ENCODE assay signal across 16 cellular contexts in the genomic region with DNA sequence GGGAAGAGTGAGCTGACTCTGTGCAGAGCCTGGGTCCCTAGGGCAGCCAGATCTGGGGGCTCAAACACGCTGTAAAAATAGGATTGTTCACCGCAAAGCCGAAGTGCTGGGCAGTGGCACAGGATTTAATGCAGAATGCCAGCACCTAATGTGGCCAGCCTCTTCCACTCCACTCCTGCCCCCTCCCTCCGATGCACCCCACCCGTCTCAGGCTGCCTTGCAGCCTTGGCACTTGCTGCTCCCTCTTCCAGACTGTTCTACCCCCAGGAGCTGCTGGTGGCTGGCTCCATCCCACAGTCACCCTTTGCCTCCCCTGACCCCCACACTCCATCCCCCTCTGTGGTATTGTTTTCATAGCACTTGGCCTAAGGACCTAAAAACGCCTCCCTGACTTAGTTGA.
DNase-seq lines count a peak whose midpoint lies in the region; ATAC-seq and TF ChIP-seq lines count a peak whose summit lies in the region.
"Had no signal": no experiment of that assay in that cellular context is flagged by ENCODE, and none has a peak within 500 bp of the region (broad histone marks: within the 10 kb centered on the region; RNA-seq: fewer than 3 reads in every experiment).

No MANE protein-coding gene starts in this region.

- CTCF ChIA-PET in CD4-positive, alpha-beta memory T cell (lab: Charles Lee; ENCODE audit: partially characterized antibody) = interaction anchor here (6.6 kb wide), 1 partner anchor 138 kb away, joined by 85 read pairs; no protein-coding TSS in a partner anchor

- no peaks in the 10 kb centered on the region for H3K9me3 ChIP-seq in CD4-positive, alpha-beta memory T cell (ENCODE audit: control insufficient read depth in 1 of 2, low read length in 2 of 2)
- H3K9me3 ChIP-seq in HUES48 (ENCODE audit: control insufficient read depth, insufficient read depth, low read length) = no peaks in the 10 kb centered on the region
- H3K9me3 ChIP-seq: upper lobe of left lung had no signal

- ATAC-seq in GM19328 (IDR thresholded peaks at IDR 0.05; ENCODE audit: unreplicated experiment) = no peak
- no peak for ATAC-seq in GM21737 (IDR thresholded peaks at IDR 0.05; ENCODE audit: unreplicated experiment)
- ATAC-seq: HepG2 had no signal

- peaks cover 32% of the 10 kb centered on the region for H3K36me3 ChIP-seq in CD4-positive, alpha-beta memory T cell (ENCODE audit: insufficient read depth, low read length)
- H3K36me3 ChIP-seq in HUES48 (ENCODE audit: control insufficient read depth, insufficient read depth, low read length) = no peaks in the 10 kb centered on the region
- H3K36me3 ChIP-seq: cardiac muscle cell, upper lobe of left lung had no signal

- H3K9me3 Mint-ChIP-seq in CD4-positive, alpha-beta memory T cell = peaks cover 0 to 4% (median 0%) of the 10 kb centered on the region in 8 donors
- H3K9me3 Mint-ChIP-seq in nephron progenitor cell = peaks cover 22% of the 10 kb centered on the region

- intact Hi-C loops in CD4-positive, alpha-beta memory T cell (cut with micrococcal nuclease) = no loop called here

- H3K4me1 ChIP-seq in CD4-positive, alpha-beta memory T cell (ENCODE audit: insufficient read depth, low read length) = peaks cover 100% of the 10 kb centered on the region
- peaks cover 34% of the 10 kb centered on the region for H3K4me1 ChIP-seq in HUES48 (ENCODE audit: control insufficient read depth, insufficient read depth, low read length)

- DNase-seq in CD4-positive, alpha-beta memory T cell = no peak
- no peak for DNase-seq in nephron progenitor cell
- DNase-seq in NCI-H2029 treated with DMSO at 0.1 percent for 48 hours (lab: John Stamatoyannopoulos, UW) = no peak
- no peak for DNase-seq in NCI-H2196 (lab: John Stamatoyannopoulos, UW; ENCODE audit: unreplicated experiment)
- DNase-seq: DMS153, kidney, NCI-H1930, NCI-H526, PC-9, upper lobe of left lung had no signal

- no peaks in the 10 kb centered on the region for H3K27me3 Mint-ChIP-seq in CD4-positive, alpha-beta memory T cell
- H3K27me3 Mint-ChIP-seq in nephron progenitor cell (ENCODE audit: low read depth, poor library complexity) = peaks cover 3% of the 10 kb centered on the region

- H3K4me3 ChIP-seq in CD4-positive, alpha-beta memory T cell (ENCODE audit: low read length in 2 of 2) = no peak overlapping the region
- no peak overlapping the region for H3K4me3 ChIP-seq in HUES48 (ENCODE audit: low read depth, low read length)
- H3K4me3 ChIP-seq: cardiac muscle cell, PC-9, upper lobe of left lung had no signal

- no peaks in the 10 kb centered on the region for H3K27me3 ChIP-seq in CD4-positive, alpha-beta memory T cell (ENCODE audit: insufficient read depth, low read length)
- no peaks in the 10 kb centered on the region for H3K27me3 ChIP-seq in HUES48 (ENCODE audit: control insufficient read depth, insufficient read depth, low read length)
- H3K27me3 ChIP-seq: cardiac muscle cell, upper lobe of left lung had no signal

- peaks cover 67 to 98% (median 80%) of the 10 kb centered on the region in 4 donors for H3K4me1 Mint-ChIP-seq in CD4-positive, alpha-beta memory T cell
- H3K4me1 Mint-ChIP-seq in nephron progenitor cell = peaks cover 70% of the 10 kb centered on the region

- peak overlapping the region; percentile 52 for H3K27ac ChIP-seq in CD4-positive, alpha-beta memory T cell (ENCODE audit: low read depth, low read length)
- H3K27ac ChIP-seq in HUES48 (ENCODE audit: low read depth, low read length) (peak overlapping the region; percentile 71), angular gyrus (ENCODE audit: low read depth, low read length) (peak overlapping the region; percentile 13)
- H3K27ac ChIP-seq: cardiac muscle cell, PC-9, upper lobe of left lung had no signal

- peaks cover 31 to 70% of the 10 kb centered on the region in 2 donors for H3K36me3 Mint-ChIP-seq in CD4-positive, alpha-beta memory T cell
- H3K36me3 Mint-ChIP-seq in nephron progenitor cell (ENCODE audit: low read depth) = peaks cover 35% of the 10 kb centered on the region

- H3K4me3 Mint-ChIP-seq in CD4-positive, alpha-beta memory T cell = peak overlapping the region in 5 of 8 donors; percentile 7 to 82 (median 26)
- H3K4me3 Mint-ChIP-seq in nephron progenitor cell = peak overlapping the region; percentile 59

- TF ChIP-seq CTCF in nephron progenitor cell (IDR thresholded peaks at IDR 0.05) = no peak

- POLR2A ChIA-PET in CD4-positive, alpha-beta memory T cell (lab: Charles Lee; ENCODE audit: partially characterized antibody) = interaction anchor here (0.8 kb wide), 1 partner anchor 70 kb away, joined by 3 read pairs; no protein-coding TSS in a partner anchor

- H3K27ac Mint-ChIP-seq in CD4-positive, alpha-beta memory T cell = peak overlapping the region in 6 of 7 donors; percentile 60 to 87 (median 78)
- H3K27ac Mint-ChIP-seq in nephron progenitor cell = peak overlapping the region; percentile 28

- no peak overlapping the region for H3K9ac ChIP-seq in HUES48 (ENCODE audit: low read depth, low read length)

Comparison
In these comparisons a context has a peak if more than half of its experiments do, and no peak if none do; other contexts are left out.
1. H3K27ac ChIP-seq: peak in every context shown above with its lines; median percentile 71 in HUES48; 52 in CD4-positive, alpha-beta memory T cell; 13 in angular gyrus.